ENCODE assay signal across 25 cellular contexts in the genomic region with DNA sequence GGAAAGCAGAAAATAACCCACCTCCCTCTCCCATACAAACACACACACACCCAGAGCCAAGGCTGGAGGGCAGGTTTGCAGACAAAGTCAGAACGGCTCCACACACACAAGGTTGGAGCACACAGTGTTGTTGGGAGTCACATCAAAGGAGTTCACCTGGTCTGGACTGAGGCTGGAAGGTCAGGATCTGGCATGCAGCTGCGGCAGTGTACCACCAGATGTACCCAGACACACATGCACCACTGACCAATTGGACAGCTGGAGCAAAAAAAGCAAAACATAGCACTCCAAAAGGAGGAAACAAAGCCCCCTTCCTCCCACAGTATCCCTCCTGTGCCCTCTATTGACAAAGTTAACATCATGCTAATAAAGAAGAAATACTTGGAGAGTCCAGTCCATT.
"Had no signal": no experiment of that assay in that cellular context is flagged by ENCODE, and none has a peak within 500 bp of the region (broad histone marks: within the 10 kb centered on the region; RNA-seq: fewer than 3 reads in every experiment).

No MANE protein-coding gene starts in this region.

- H3K27ac ChIP-seq: HL-60, KMS-11, RWPE1 had no signal

- H3K9ac ChIP-seq: KMS-11, SK-N-SH had no signal

- H3K9me3 ChIP-seq: SK-N-SH had no signal

- ATAC-seq: Panc1, PC-3, T-cell, T-helper 17 cell had no signal

- FAIRE-seq: HTR-8/SVneo had no signal

- H3K4me2 ChIP-seq: KMS-11, SK-N-SH had no signal

- DNase-seq: IMR-90, Kasumi-1, MM.1S, NCI-H1092 treated with DMSO at 0.1 percent for 48 hours, NCI-H1436, NCI-H187, NCI-H2029, NCI-H2081 treated with DMSO at 0.1 percent for 48 hours, NCI-H2171 treated with DMSO at 0.1 percent for 48 hours, NCI-H345, NCI-H446 treated with DMSO at 0.1 percent for 48 hours, NCI-H510A treated with DMSO at 0.1 percent for 48 hours, NCI-H526, NCI-H774, PC-3, SHP77, SK-N-SH, SW 1271, T-cell, T-helper 17 cell had no signal

- H3K9me2 ChIP-seq: SK-N-SH had no signal
